Comparison of ENCODE assay signal across 19 cellular contexts in genomic region chr3:52781741-52782140, GRCh38. TPM values are rescaled to one million over a fixed set of nuclear protein-coding genes. Genes with fewer than 3 reads are reported as not detected.
"Had no signal": no experiment of that assay in that cellular context is flagged by ENCODE, and none has a peak within 500 bp of the region (broad histone marks: within the 10 kb centered on the region; RNA-seq: fewer than 3 reads in every experiment).

No MANE protein-coding gene starts in this region.

- H3K4me1 Mint-ChIP-seq: activated T-helper 17 cell treated with anti-CD3 and anti-CD28 coated beads, Interleukin-2, amount 50 U/mL, for 72 hours; neural crest cell; stimulated activated naive CD8-positive, alpha-beta T cell treated with anti-CD3 and anti-CD28 coated beads, Interleukin-15, amount 100 ng/mL, for 72 hours; T-cell had no signal

- FAIRE-seq: pancreas, urothelium cell line had no signal

- DNase-seq: activated CD8-positive, alpha-beta T cell treated with anti-CD3 and anti-CD28 coated beads for 36 hours; activated naive CD4-positive, alpha-beta T cell treated with anti-CD3 and anti-CD28 coated beads for 36 hours; dermis blood vessel endothelial cell; esophagus squamous epithelium; foreskin fibroblast; mesendoderm; stimulated activated CD4-positive, alpha-beta T cell treated with anti-CD3 and anti-CD28 coated beads, Interleukin-4, amount 100 ng/mL, for 24 hours; stimulated activated naive CD8-positive, alpha-beta T cell treated with anti-CD3 and anti-CD28 coated beads, Interleukin-15, amount 100 ng/mL, for 72 hours; T1000; testis had no signal

- H3K4me3 ChIP-seq: adrenal gland, body of pancreas, esophagus squamous epithelium, pancreas, testis had no signal

- ATAC-seq: activated CD8-positive, alpha-beta T cell treated with anti-CD3 and anti-CD28 coated beads for 36 hours; activated T-helper 17 cell treated with anti-CD3 and anti-CD28 coated beads, Interleukin-2, amount 50 U/mL, for 72 hours; body of pancreas; left lobe of liver; pancreas; stimulated activated naive CD8-positive, alpha-beta T cell treated with anti-CD3 and anti-CD28 coated beads, Interleukin-15, amount 100 ng/mL, for 72 hours; T-cell had no signal

- H3K4me1 ChIP-seq: adrenal gland, body of pancreas, esophagus squamous epithelium, pancreas, testis had no signal

- H3K4me3 Mint-ChIP-seq: activated CD8-positive, alpha-beta T cell treated with anti-CD3 and anti-CD28 coated beads for 36 hours; activated naive CD4-positive, alpha-beta T cell treated with anti-CD3 and anti-CD28 coated beads for 36 hours; activated T-helper 17 cell treated with anti-CD3 and anti-CD28 coated beads, Interleukin-2, amount 50 U/mL, for 72 hours; neural crest cell; stimulated activated naive CD8-positive, alpha-beta T cell treated with anti-CD3 and anti-CD28 coated beads, Interleukin-15, amount 100 ng/mL, for 72 hours; T-cell had no signal

- H3K27ac ChIP-seq: adrenal gland, body of pancreas, esophagus squamous epithelium, pancreas, testis had no signal

- H3K27ac Mint-ChIP-seq: activated CD8-positive, alpha-beta T cell treated with anti-CD3 and anti-CD28 coated beads for 36 hours; activated naive CD4-positive, alpha-beta T cell treated with anti-CD3 and anti-CD28 coated beads for 36 hours; activated T-helper 17 cell treated with anti-CD3 and anti-CD28 coated beads, Interleukin-2, amount 50 U/mL, for 72 hours; stimulated activated naive CD8-positive, alpha-beta T cell treated with anti-CD3 and anti-CD28 coated beads, Interleukin-15, amount 100 ng/mL, for 72 hours; T-cell had no signal

- H3K9me3 Mint-ChIP-seq: activated CD8-positive, alpha-beta T cell treated with anti-CD3 and anti-CD28 coated beads for 36 hours; activated naive CD4-positive, alpha-beta T cell treated with anti-CD3 and anti-CD28 coated beads for 36 hours; activated T-helper 17 cell treated with anti-CD3 and anti-CD28 coated beads, Interleukin-2, amount 50 U/mL, for 72 hours; neural crest cell; stimulated activated naive CD8-positive, alpha-beta T cell treated with anti-CD3 and anti-CD28 coated beads, Interleukin-15, amount 100 ng/mL, for 72 hours; T-cell had no signal

- H3K36me3 Mint-ChIP-seq: T-cell had no signal

- H3K9me3 ChIP-seq: adrenal gland, body of pancreas, esophagus squamous epithelium, pancreas, testis had no signal

- H3K36me3 ChIP-seq: adrenal gland, esophagus squamous epithelium, pancreas had no signal

- H3K27me3 ChIP-seq: adrenal gland, body of pancreas, pancreas, testis had no signal

RNA-seq across cellular contexts. Expression of gene ITIH1, which starts 4.3 kb away (rescaled TPM):
- total RNA-seq: activated CD8-positive, alpha-beta T cell treated with anti-CD3 and anti-CD28 coated beads for 36 hours; activated naive CD4-positive, alpha-beta T cell treated with anti-CD3 and anti-CD28 coated beads for 36 hours; activated T-helper 17 cell treated with anti-CD3 and anti-CD28 coated beads, Interleukin-2, amount 50 U/mL, for 72 hours; dermis blood vessel endothelial cell; esophagus squamous epithelium; neural crest cell; renal cortical epithelial cell had no signal

RNA-seq across cellular contexts. Expression of gene ITIH3, which starts 12.9 kb away (rescaled TPM):
- total RNA-seq: activated CD8-positive, alpha-beta T cell treated with anti-CD3 and anti-CD28 coated beads for 36 hours; activated naive CD4-positive, alpha-beta T cell treated with anti-CD3 and anti-CD28 coated beads for 36 hours; activated T-helper 17 cell treated with anti-CD3 and anti-CD28 coated beads, Interleukin-2, amount 50 U/mL, for 72 hours; neural crest cell; renal cortical epithelial cell had no signal

RNA-seq across cellular contexts. Expression of gene MUSTN1, which starts 53.1 kb away (rescaled TPM):
- total RNA-seq: activated CD8-positive, alpha-beta T cell treated with anti-CD3 and anti-CD28 coated beads for 36 hours; dermis blood vessel endothelial cell; renal cortical epithelial cell had no signal
